8 cellular contexts compared by ENCODE assay signal in the genomic region with DNA sequence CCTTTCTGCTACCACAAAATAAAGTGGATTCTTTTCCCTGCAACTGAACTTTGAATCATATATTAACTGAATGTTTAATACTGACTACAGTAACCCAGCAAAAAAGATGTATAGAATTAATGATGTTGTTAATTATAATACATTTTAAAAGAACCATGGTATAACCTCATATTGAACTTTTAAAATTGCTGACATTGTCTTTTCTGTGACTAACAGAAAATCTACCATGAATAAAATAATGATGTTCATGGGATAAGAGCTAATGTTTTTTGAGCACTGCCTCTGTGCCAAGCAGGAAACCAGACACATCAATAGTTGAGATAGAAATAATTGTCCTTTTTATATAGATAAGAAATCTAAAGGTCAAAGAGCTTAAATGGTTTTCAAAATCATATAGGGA.
"Had no signal": no experiment of that assay in that cellular context is flagged by ENCODE, and none has a peak within 500 bp of the region (broad histone marks: within the 10 kb centered on the region; RNA-seq: fewer than 3 reads in every experiment).

No MANE protein-coding gene starts in this region.

- H3K27ac Mint-ChIP-seq: H9 had no signal

- H3K4me2 ChIP-seq: KMS-11 had no signal

- H3K27ac ChIP-seq: GM23248, KMS-11 had no signal

- FAIRE-seq: H54, HTR-8/SVneo had no signal

- DNase-seq: GM23248, GOT3, H9, HCEC 1CT, KBM-7 had no signal

- H3K4me3 Mint-ChIP-seq: H9 had no signal

- H3K4me3 ChIP-seq: GM23248 had no signal

- H3K4me1 Mint-ChIP-seq: H9 had no signal

- H3K9ac ChIP-seq: GM23248, KMS-11 had no signal

- H2AFZ ChIP-seq: GM23248 had no signal
